In the genomic region with DNA sequence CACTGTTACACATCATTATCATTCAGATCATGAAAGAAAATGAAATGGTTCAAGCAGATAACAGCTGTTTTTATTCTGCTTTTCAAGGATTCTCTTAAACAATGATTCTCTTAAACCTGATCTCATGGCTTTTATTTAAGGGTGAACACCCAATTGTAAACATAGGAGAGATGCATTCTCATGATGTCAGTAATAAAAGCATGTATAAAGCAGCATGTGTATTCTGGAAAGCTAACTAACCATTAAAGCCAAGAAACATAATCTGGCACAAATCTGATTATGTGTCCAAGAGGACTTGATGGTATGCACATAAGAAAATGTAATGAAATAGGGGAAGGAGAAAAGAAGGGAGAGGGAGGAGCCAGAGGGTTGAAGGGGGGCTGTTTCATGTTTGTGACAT, we compare ENCODE assay signal across 26 cellular contexts.
DNase-seq lines count a peak whose midpoint lies in the region; ATAC-seq and TF ChIP-seq lines count a peak whose summit lies in the region.
"Had no signal": no experiment of that assay in that cellular context is flagged by ENCODE, and none has a peak within 500 bp of the region (broad histone marks: within the 10 kb centered on the region; RNA-seq: fewer than 3 reads in every experiment).

No MANE protein-coding gene starts in this region.

- H3K27ac ChIP-seq in HUES64 (ENCODE audit: low read depth, low read length) (peak overlapping the region; percentile 48; the same call in 1 of the 2 replicates), VCaP (peak overlapping the region; percentile 53)
- H3K27ac ChIP-seq: gastroesophageal sphincter, thoracic aorta had no signal

- H3K9ac ChIP-seq in HUES64 (ENCODE audit: low read depth, low read length): no peak overlapping the region

- H3K27me3 ChIP-seq in HUES64 (ENCODE audit: insufficient read depth, low read length): no peaks in the 10 kb centered on the region
- H3K27me3 ChIP-seq: gastroesophageal sphincter had no signal

- no peaks in the 10 kb centered on the region for H3K36me3 Mint-ChIP-seq in nephron (ENCODE audit: low read depth)
- H3K36me3 Mint-ChIP-seq: activated naive CD8-positive, alpha-beta T cell treated with anti-CD3 and anti-CD28 coated beads, Interleukin-2, amount 10 ng/mL, durations not matched to agents 7 days and 5 days; CD8-positive, alpha-beta T cell; stimulated activated naive B cell treated with anti-CD40 and anti-IgM and Interleukin-4, amounts not matched to agents 10 μg/mL and 1 μg/mL and 100 μg/mL, for 72 hours had no signal

- no peaks in the 10 kb centered on the region for H3K27me3 Mint-ChIP-seq in nephron (ENCODE audit: low read depth)
- H3K27me3 Mint-ChIP-seq: activated CD4-positive, alpha-beta T cell treated with anti-CD3 and anti-CD28 coated beads, Interleukin-2, amount 10 ng/mL, durations not matched to agents 7 days and 5 days; activated naive CD8-positive, alpha-beta T cell treated with anti-CD3 and anti-CD28 coated beads, Interleukin-2, amount 10 ng/mL, durations not matched to agents 7 days and 5 days; stimulated activated naive B cell treated with anti-CD40 and anti-IgM and Interleukin-4, amounts not matched to agents 10 μg/mL and 1 μg/mL and 100 μg/mL, for 72 hours had no signal

- no peaks in the 10 kb centered on the region for H3K9me3 Mint-ChIP-seq in nephron
- H3K9me3 Mint-ChIP-seq: activated CD4-positive, alpha-beta T cell treated with anti-CD3 and anti-CD28 coated beads, Interleukin-2, amount 10 ng/mL, durations not matched to agents 7 days and 5 days; activated naive CD8-positive, alpha-beta T cell treated with anti-CD3 and anti-CD28 coated beads, Interleukin-2, amount 10 ng/mL, durations not matched to agents 7 days and 5 days; activated T-helper 2 cell treated with anti-CD3 and anti-CD28 coated beads, Interferon-gamma antibody, Interleukin-2, Interleukin-4, amounts not matched to agents 10 μg/mL and 5 μg/mL and 100 μg/mL, durations not matched to agents 14 hours and 24 hours and 36 hours; stimulated activated naive B cell treated with anti-CD40 and anti-IgM and Interleukin-4, amounts not matched to agents 10 μg/mL and 1 μg/mL and 100 μg/mL, for 72 hours had no signal

- peaks cover 43% of the 10 kb centered on the region for H3K4me1 Mint-ChIP-seq in nephron
- H3K4me1 Mint-ChIP-seq: activated CD4-positive, alpha-beta T cell treated with anti-CD3 and anti-CD28 coated beads, Interleukin-2, amount 10 ng/mL, durations not matched to agents 7 days and 5 days; activated naive CD8-positive, alpha-beta T cell treated with anti-CD3 and anti-CD28 coated beads, Interleukin-2, amount 10 ng/mL, durations not matched to agents 7 days and 5 days; stimulated activated naive B cell treated with anti-CD40 and anti-IgM and Interleukin-4, amounts not matched to agents 10 μg/mL and 1 μg/mL and 100 μg/mL, for 72 hours had no signal

- no peak for ATAC-seq in GM18909 (IDR thresholded peaks at IDR 0.05; ENCODE audit: poor library complexity, unreplicated experiment)
- ATAC-seq: CD8-positive, alpha-beta T cell; gastroesophageal sphincter; Panc1; stimulated activated naive B cell treated with anti-CD40 and anti-IgM and Interleukin-4, amounts not matched to agents 10 μg/mL and 1 μg/mL and 100 μg/mL, for 72 hours had no signal

- H3K27ac Mint-ChIP-seq in nephron: peak overlapping the region in 2 of 3 experiments; percentile 50 to 77
- H3K27ac Mint-ChIP-seq: activated CD4-positive, alpha-beta T cell treated with anti-CD3 and anti-CD28 coated beads, Interleukin-2, amount 10 ng/mL, durations not matched to agents 7 days and 5 days; activated naive CD8-positive, alpha-beta T cell treated with anti-CD3 and anti-CD28 coated beads, Interleukin-2, amount 10 ng/mL, durations not matched to agents 7 days and 5 days; activated T-helper 2 cell treated with anti-CD3 and anti-CD28 coated beads, Interferon-gamma antibody, Interleukin-2, Interleukin-4, amounts not matched to agents 10 μg/mL and 5 μg/mL and 100 μg/mL, durations not matched to agents 14 hours and 24 hours and 36 hours; CD8-positive, alpha-beta T cell; stimulated activated naive B cell treated with anti-CD40 and anti-IgM and Interleukin-4, amounts not matched to agents 10 μg/mL and 1 μg/mL and 100 μg/mL, for 72 hours had no signal

- H3K9me3 ChIP-seq in HUES64 (ENCODE audit: insufficient read depth, low read depth, low read length): no peaks in the 10 kb centered on the region
- H3K9me3 ChIP-seq: gastroesophageal sphincter, thoracic aorta had no signal

- peaks cover 37% of the 10 kb centered on the region for H3K4me1 ChIP-seq in HUES64 (ENCODE audit: insufficient read depth, low read length)

- H3K4me3 Mint-ChIP-seq in nephron: peak overlapping the region in 1 of 3 experiments; percentile 5
- H3K4me3 Mint-ChIP-seq: activated CD4-positive, alpha-beta T cell treated with anti-CD3 and anti-CD28 coated beads, Interleukin-2, amount 10 ng/mL, durations not matched to agents 7 days and 5 days; activated naive CD8-positive, alpha-beta T cell treated with anti-CD3 and anti-CD28 coated beads, Interleukin-2, amount 10 ng/mL, durations not matched to agents 7 days and 5 days; CD8-positive, alpha-beta T cell; stimulated activated naive B cell treated with anti-CD40 and anti-IgM and Interleukin-4, amounts not matched to agents 10 μg/mL and 1 μg/mL and 100 μg/mL, for 72 hours had no signal

- TF ChIP-seq CTCF in VCaP (conservative IDR thresholded peaks at IDR 0.05): no peak
- no peak for TF ChIP-seq CTCF in nephron (IDR thresholded peaks at IDR 0.05; ENCODE audit: unreplicated experiment in 3 of 3)
- TF ChIP-seq CTCF in GM20000 (IDR thresholded peaks at IDR 0.05; ENCODE audit: extremely low read depth, missing control alignments): no peak

- no peaks in the 10 kb centered on the region for H3K36me3 ChIP-seq in HUES64 (ENCODE audit: insufficient read depth, low read length)
- H3K36me3 ChIP-seq: gastroesophageal sphincter, thoracic aorta had no signal

- no peak overlapping the region for H3K4me3 ChIP-seq in HUES64 (ENCODE audit: low read length)
- H3K4me3 ChIP-seq: gastroesophageal sphincter, thoracic aorta had no signal

- DNase-seq in NCI-H2196 (lab: John Stamatoyannopoulos, UW; ENCODE audit: unreplicated experiment) (peak; percentile 46), NCI-H187 treated with DMSO at 0.1 percent for 48 hours (lab: John Stamatoyannopoulos, UW) (no peak), GM20000 (ENCODE audit: low spot score) (no peak)
- DNase-seq: activated CD4-positive, alpha-beta T cell treated with anti-CD3 and anti-CD28 coated beads, Interleukin-2, amount 10 ng/mL, durations not matched to agents 7 days and 5 days; activated CD8-positive, alpha-beta memory T cell treated with anti-CD3 and anti-CD28 coated beads, Interleukin-2, amount 50 U/mL, for 4 hours; activated naive CD8-positive, alpha-beta T cell treated with anti-CD3 and anti-CD28 coated beads, Interleukin-2, amount 10 ng/mL, durations not matched to agents 7 days and 5 days; CD8-positive, alpha-beta T cell; DMS53; effector CD4-positive, alpha-beta T cell; GDM1; KBM-7; NCI-H2171; NK-92 treated with Interleukin-12 subunit alpha and Interleukin-12 subunit beta, amount 100 ng/mL, for 24 hours; occipital lobe; SIG-M5; small intestine; stimulated activated CD4-positive, alpha-beta T cell treated with anti-CD3 and anti-CD28 coated beads, Interleukin-2, amount 100 ng/mL, for 24 hours; stimulated activated naive B cell treated with anti-CD40 and anti-IgM and Interleukin-4, amounts not matched to agents 10 μg/mL and 1 μg/mL and 100 μg/mL, for 72 hours had no signal
